Comparison of ENCODE assay signal across 12 cellular contexts in the genomic region with DNA sequence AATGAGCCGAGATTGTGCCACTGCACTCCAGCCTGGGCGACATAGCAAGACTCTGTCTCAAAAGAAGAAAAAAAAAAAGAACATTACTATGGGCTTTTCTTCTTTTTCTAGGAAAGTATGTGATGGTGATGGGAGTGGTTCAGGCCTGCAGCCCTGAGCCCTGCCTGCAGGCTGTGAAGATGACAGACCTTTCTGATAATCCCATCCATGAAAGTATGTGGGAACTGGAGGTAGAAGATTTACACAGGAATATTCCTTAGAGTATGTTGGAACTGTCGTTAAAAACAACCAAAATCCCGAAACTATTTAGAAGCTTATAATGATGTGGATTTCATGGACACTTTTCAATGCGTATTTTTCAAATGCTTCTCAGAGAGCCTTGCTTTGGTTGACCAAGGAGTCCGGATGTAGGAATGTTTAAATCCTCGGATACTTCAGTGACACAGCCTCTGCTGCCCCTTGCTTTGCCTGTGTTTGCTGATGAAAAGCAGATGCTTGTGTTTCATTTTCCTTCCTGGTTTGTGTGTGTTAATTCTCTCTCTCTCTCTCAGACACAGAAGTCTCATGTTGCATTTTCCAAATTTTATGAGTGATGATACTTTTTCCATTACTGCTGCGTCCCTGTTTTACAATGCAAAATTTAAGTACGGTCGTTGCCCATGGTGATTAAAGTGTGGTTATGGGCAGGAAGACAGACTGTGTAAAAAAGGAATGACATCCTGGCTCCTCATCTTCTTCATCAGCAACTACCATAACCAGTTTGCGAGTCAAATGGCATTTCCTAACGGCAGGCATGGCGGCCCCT. TPM values are rescaled to one million over a fixed set of nuclear protein-coding genes. Genes with fewer than 3 reads are reported as not detected.
DNase-seq lines count a peak whose midpoint lies in the region; ATAC-seq and TF ChIP-seq lines count a peak whose summit lies in the region.
"Had no signal": no experiment of that assay in that cellular context is flagged by ENCODE, and none has a peak within 500 bp of the region (broad histone marks: within the 10 kb centered on the region; RNA-seq: fewer than 3 reads in every experiment).

No MANE protein-coding gene starts in this region.

- peaks cover 14% of the 10 kb centered on the region for H3K4me1 Mint-ChIP-seq in MCF 10A (ENCODE audit: insufficient read depth, unreplicated experiment)

- BruUV-seq in MCF 10A (replicated peaks; lab: Mats Ljungman, UMichigan) = no TSS peak

- intact Hi-C loops in breast epithelium (cut with DNase I; ENCODE audit: low total_unique reads) (loop anchor here (5.0 kb wide), 1 partner anchor 383 kb away; no protein-coding TSS in a partner anchor), MCF 10A (cut with micrococcal nuclease) (no loop called here), uterus (cut with DNase I; ENCODE audit: low total_unique reads) (no loop called here)

- H3K36me3 ChIP-seq in breast epithelium (no peaks in the 10 kb centered on the region), muscle layer of colon (ENCODE audit: insufficient read depth, low read length) (no peaks in the 10 kb centered on the region), uterus (no peaks in the 10 kb centered on the region)

- peak overlapping the region; percentile 10 for H3K9ac ChIP-seq in muscle layer of colon (ENCODE audit: low read length)

- no peak for ATAC-seq in GM21528 (IDR thresholded peaks at IDR 0.05; ENCODE audit: low FRiP score, unreplicated experiment)

- TF ChIP-seq CTCF in breast epithelium (IDR thresholded peaks at IDR 0.05) = no peak
- no peak for TF ChIP-seq CTCF in MCF 10A (IDR thresholded peaks at IDR 0.05; ENCODE audit: unreplicated experiment)
- no peak for TF ChIP-seq CTCF in choroid plexus epithelial cell (conservative IDR thresholded peaks at IDR 0.05; ENCODE audit: low read depth, low read length)
- no peak for TF ChIP-seq CTCF in uterus (IDR thresholded peaks at IDR 0.05)
- TF ChIP-seq CTCF in coronary artery (IDR thresholded peaks at IDR 0.05) = no peak

- no peak overlapping the region for H3K27ac Mint-ChIP-seq in MCF 10A (ENCODE audit: low read depth, unreplicated experiment)

- TF ChIP-seq POLR2A in breast epithelium (IDR thresholded peaks at IDR 0.05) (no peak), uterus (IDR thresholded peaks at IDR 0.05) (no peak)

- H3K4me1 ChIP-seq in breast epithelium (peaks cover 0 to 5% of the 10 kb centered on the region in 2 donors), muscle layer of colon (ENCODE audit: insufficient read depth, low read length) (peaks cover 23% of the 10 kb centered on the region), uterus (peaks cover 0 to 11% of the 10 kb centered on the region in 2 donors)

- CTCF ChIA-PET in MCF 10A (lab: Yijun Ruan, JAX) = interaction anchor here (0.8 to 1.3 kb wide), 2 partner anchors 94 to 396 kb away, joined by 3 read pairs; no protein-coding TSS in a partner anchor

- H3K4me3 Mint-ChIP-seq in MCF 10A (ENCODE audit: unreplicated experiment) = no peak overlapping the region

- DNase-seq in breast epithelium (ENCODE audit: low spot score in 2 of 2) = no peak
- DNase-seq in MCF 10A (ENCODE audit: unreplicated experiment) = no peak
- DNase-seq in choroid plexus epithelial cell (ENCODE audit: low read depth) = peak; percentile 63
- DNase-seq in uterus = no peak
- no peak for DNase-seq in coronary artery (ENCODE audit: low spot score)
- no peak for DNase-seq in activated effector memory CD4-positive, alpha-beta T cell treated with Interleukin-2 at 50 U/mL for 16 hours
- DNase-seq: activated CD4-positive, alpha-beta T cell treated with anti-CD3 and anti-CD28 coated beads, Interleukin-2, amount 50 U/mL, for 1 hour; activated naive CD4-positive, alpha-beta T cell treated with anti-CD3 and anti-CD28 coated beads, Interleukin-2, amount 50 U/mL, for 16 hours; NCI-H2227 treated with DMSO at 0.1 percent for 48 hours; SHP77 treated with DMSO at 0.1 percent for 48 hours had no signal

- no peaks in the 10 kb centered on the region for H3K27me3 Mint-ChIP-seq in MCF 10A (ENCODE audit: insufficient read depth, unreplicated experiment)

- POLR2A ChIA-PET in MCF 10A (lab: Yijun Ruan, JAX) = no interaction called here

- no peaks in the 10 kb centered on the region for H3K9me3 Mint-ChIP-seq in MCF 10A (ENCODE audit: unreplicated experiment)

- no peaks in the 10 kb centered on the region for H3K27me3 ChIP-seq in breast epithelium
- no peaks in the 10 kb centered on the region for H3K27me3 ChIP-seq in muscle layer of colon (ENCODE audit: control insufficient read depth in 1 of 2, insufficient read depth in 2 of 2, low read length in 2 of 2)
- no peaks in the 10 kb centered on the region for H3K27me3 ChIP-seq in uterus

- H3K9me3 ChIP-seq in breast epithelium (no peaks in the 10 kb centered on the region), muscle layer of colon (ENCODE audit: low read length) (no peaks in the 10 kb centered on the region), uterus (no peaks in the 10 kb centered on the region)

- no peaks in the 10 kb centered on the region for H3K36me3 Mint-ChIP-seq in MCF 10A (ENCODE audit: insufficient read depth, unreplicated experiment)

- no peak overlapping the region for H3K4me3 ChIP-seq in breast epithelium
- no peak overlapping the region for H3K4me3 ChIP-seq in choroid plexus epithelial cell (ENCODE audit: low read depth, low read length)
- H3K4me3 ChIP-seq in muscle layer of colon (ENCODE audit: low read depth in 1 of 2, low read length in 2 of 2) = peak overlapping the region in 1 of 2 donors; percentile 29
- H3K4me3 ChIP-seq in uterus = no peak overlapping the region
- H3K4me3 ChIP-seq in coronary artery = no peak overlapping the region

- peak overlapping the region; percentile 68 to 69 for H3K27ac ChIP-seq in breast epithelium
- peak overlapping the region; percentile 75 for H3K27ac ChIP-seq in muscle layer of colon (ENCODE audit: low read depth, low read length)
- peak overlapping the region; percentile 67 to 75 for H3K27ac ChIP-seq in uterus
- peak overlapping the region in 1 of 2 donors; percentile 87 for H3K27ac ChIP-seq in coronary artery

RNA-seq across cellular contexts. Expression of a gene that starts 5.5 kb away (rescaled TPM):
- total RNA-seq in breast epithelium = 1 to 10 TPM in 1 of 3 donors, under 1 TPM in 2; 0.16 to 1.6 (median 0.33) TPM
- 5.8 and 6.6 TPM in 2 replicates for total RNA-seq in MCF 10A (2022)
- 10 to 100 TPM in 1 of 4 donors, under 1 TPM in 1, not detected in 2; 0.49 to 15.3 TPM for total RNA-seq in uterus
